1 cellular context compared by ENCODE assay signal in genomic region chr11:70829160-70829899, GRCh38.
TF ChIP-seq lines count a peak whose summit lies in the region.

No MANE protein-coding gene starts in this region.

TF ChIP-seq in K562, 482 proteins besides CTCF, POLR2A, EP300 and RAD21:
- TF ChIP-seq ZNF407 (IDR thresholded peaks at IDR 0.05; ENCODE audit: low read depth) (peak; percentile 58), TCF7 (IDR thresholded peaks at IDR 0.05; ENCODE audit: borderline replicate concordance) (no peak)
